28 cellular contexts compared by ENCODE assay signal in the genomic region with DNA sequence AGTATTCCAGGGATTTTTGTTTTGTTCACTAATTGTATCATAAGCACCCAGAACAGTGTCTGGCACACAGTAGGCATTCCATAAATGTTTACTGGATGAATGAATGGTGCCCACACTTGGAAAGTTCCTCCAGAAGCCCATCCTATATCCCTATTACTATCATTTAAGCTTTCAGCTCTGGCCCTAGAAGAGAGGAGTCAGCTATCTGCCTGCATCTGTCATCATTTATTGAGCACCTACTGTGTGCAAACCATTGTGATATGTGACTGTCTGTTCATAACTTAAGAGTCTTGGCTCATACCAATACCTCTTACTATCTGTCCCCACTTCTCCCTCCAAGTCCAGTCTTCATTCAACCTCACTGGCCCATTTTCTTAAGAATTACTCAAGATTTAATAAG. TPM values are rescaled to one million over a fixed set of nuclear protein-coding genes. Genes with fewer than 3 reads are reported as not detected.
"Had no signal": no experiment of that assay in that cellular context is flagged by ENCODE, and none has a peak within 500 bp of the region (broad histone marks: within the 10 kb centered on the region; RNA-seq: fewer than 3 reads in every experiment).

No MANE protein-coding gene starts in this region.

- H3K9me3 ChIP-seq: colonic mucosa, esophagus squamous epithelium, gastrocnemius medialis, heart right ventricle, left lung, lower lobe of right lung had no signal

- H3K27ac ChIP-seq: colonic mucosa, epithelial cell of prostate, esophagus squamous epithelium, gastrocnemius medialis, heart right ventricle, left lung, lower lobe of right lung had no signal

- H3K4me1 ChIP-seq: colonic mucosa, gastrocnemius medialis had no signal

- DNase-seq: colonic mucosa; cortex of kidney; effector CD8-positive, alpha-beta T cell; effector memory CD8-positive, alpha-beta T cell; endodermal cell; erythroblast; esophagus squamous epithelium; foreskin fibroblast; foreskin melanocyte; gastrocnemius medialis; glutamatergic neuron; head of caudate nucleus; heart right ventricle; hippocampal formation; left cardiac atrium; left lung; left ventricle myocardium superior; lower lobe of right lung; mesenchymal stem cell; naive B cell had no signal

- H3K27me3 ChIP-seq: colonic mucosa had no signal

- H3K27ac Mint-ChIP-seq: dendritic cell treated with granulocyte-macrophage colony-stimulating factor and Interleukin-4, amounts not matched to agents 40 ng/mL and 50 ng/mL, for 4 days; effector memory CD8-positive, alpha-beta T cell; endodermal cell; mesothelial cell of epicardium; naive B cell had no signal

- H3K36me3 ChIP-seq: colonic mucosa, esophagus squamous epithelium, gastrocnemius medialis, heart right ventricle, left lung, lower lobe of right lung had no signal

- H3K4me3 ChIP-seq: colonic mucosa, esophagus squamous epithelium, gastrocnemius medialis, heart right ventricle, left lung, lower lobe of right lung had no signal

- H3K36me3 Mint-ChIP-seq: mesothelial cell of epicardium had no signal

- H3K9me3 Mint-ChIP-seq: effector memory CD8-positive, alpha-beta T cell; endodermal cell; mesothelial cell of epicardium; naive B cell had no signal

- H3K4me3 Mint-ChIP-seq: dendritic cell treated with granulocyte-macrophage colony-stimulating factor and Interleukin-4, amounts not matched to agents 40 ng/mL and 50 ng/mL, for 4 days; effector memory CD8-positive, alpha-beta T cell; endodermal cell; mesothelial cell of epicardium had no signal

RNA-seq across cellular contexts. Expression of gene LRRC46, which starts 39.6 kb away (rescaled TPM):
- total RNA-seq: glomerular endothelial cell, left cardiac atrium, left ventricle myocardium superior, lower leg skin, lung microvascular endothelial cell, mesenteric fat pad, mesothelial cell of epicardium, mononuclear cell had no signal
